In genomic region chr10:116828121-116828520, GRCh38 we compare ENCODE assay signal across 37 cellular contexts. TPM values are rescaled to one million over a fixed set of nuclear protein-coding genes. Genes with fewer than 3 reads are reported as not detected.
"Had no signal": no experiment of that assay in that cellular context is flagged by ENCODE, and none has a peak within 500 bp of the region (broad histone marks: within the 10 kb centered on the region; RNA-seq: fewer than 3 reads in every experiment).

No MANE protein-coding gene starts in this region.

- H3K27ac ChIP-seq: KMS-11 had no signal

- H3K9me3 ChIP-seq: MG63 had no signal

- H3K9ac ChIP-seq: KMS-11 had no signal

- H3K4me3 ChIP-seq: MG63 had no signal

- H3K36me3 ChIP-seq: MG63 had no signal

- DNase-seq: Karpas-422, Kasumi-1, MG63, MM.1S, MV-4-11, NCI-H1048, NCI-H1092, NCI-H1092 treated with DMSO at 0.1 percent for 48 hours, NCI-H1105, NCI-H1105 treated with DMSO at 0.1 percent for 48 hours, NCI-H1417, NCI-H1417 treated with DMSO at 0.1 percent for 48 hours, NCI-H1436, NCI-H1436 treated with DMSO at 0.1 percent for 48 hours, NCI-H146, NCI-H1694, NCI-H1694 treated with DMSO at 0.1 percent for 48 hours, NCI-H187, NCI-H187 treated with DMSO at 0.1 percent for 48 hours, NCI-H1930, NCI-H2029, NCI-H2029 treated with DMSO at 0.1 percent for 48 hours, NCI-H2081, NCI-H2081 treated with DMSO at 0.1 percent for 48 hours, NCI-H2107, NCI-H2171 treated with DMSO at 0.1 percent for 48 hours, NCI-H2227 treated with DMSO at 0.1 percent for 48 hours, NCI-H226, NCI-H345, NCI-H446, NCI-H446 treated with DMSO at 0.1 percent for 48 hours, NCI-H510A, NCI-H510A treated with DMSO at 0.1 percent for 48 hours, NCI-H524 had no signal

- H3K27me3 ChIP-seq: MG63 had no signal

RNA-seq across cellular contexts. Expression of gene ENO4, which starts 21.2 kb away (rescaled TPM):
- total RNA-seq: M059J, MCF 10A had no signal
